ENCODE assay signal across 15 cellular contexts in the genomic region with DNA sequence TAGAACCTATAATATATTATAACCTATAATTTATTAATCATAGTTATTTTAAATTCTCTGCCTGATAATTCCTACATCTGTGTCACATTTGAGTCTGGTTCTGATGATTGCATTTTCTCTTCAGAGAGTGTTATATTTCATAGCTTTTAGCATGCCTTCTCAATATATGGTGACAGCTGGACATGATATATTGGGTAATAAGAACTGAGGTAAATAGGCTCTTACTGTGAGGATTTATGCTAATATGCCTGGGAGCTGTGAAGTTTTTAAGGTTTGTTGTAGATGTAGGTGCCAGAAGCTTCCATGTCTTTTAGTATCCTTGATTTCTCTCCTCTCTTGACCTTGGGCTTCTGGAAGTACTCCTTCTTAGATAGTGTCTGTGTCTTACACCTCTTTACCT.
"Had no signal": no experiment of that assay in that cellular context is flagged by ENCODE, and none has a peak within 500 bp of the region (broad histone marks: within the 10 kb centered on the region; RNA-seq: fewer than 3 reads in every experiment).

No MANE protein-coding gene starts in this region.

- DNase-seq: esophagus squamous epithelium; foreskin fibroblast; glutamatergic neuron; islet precursor cell; mammary epithelial cell; naive thymus-derived CD4-positive, alpha-beta T cell; nephron progenitor cell; psoas muscle; spleen; stimulated activated CD4-positive, alpha-beta T cell treated with anti-CD3 and anti-CD28 coated beads, Interleukin-15, amount 100 ng/mL, for 24 hours; stimulated activated CD4-positive, alpha-beta T cell treated with anti-CD3 and anti-CD28 coated beads, Interleukin-1b, Interleukin-23, amount 100 ng/mL, for 48 hours; stimulated activated CD4-positive, alpha-beta T cell treated with anti-CD3 and anti-CD28 coated beads, Interleukin-4, amount 100 ng/mL, for 24 hours; tibial artery; upper lobe of left lung; uterus had no signal
